ENCODE assay signal across 10 cellular contexts in genomic region chr12:32501835-32502333, GRCh38.
DNase-seq lines count a peak whose midpoint lies in the region; ATAC-seq and TF ChIP-seq lines count a peak whose summit lies in the region.
"Had no signal": no experiment of that assay in that cellular context is flagged by ENCODE, and none has a peak within 500 bp of the region (broad histone marks: within the 10 kb centered on the region; RNA-seq: fewer than 3 reads in every experiment).

No MANE protein-coding gene starts in this region.

- H3K27ac ChIP-seq in subcutaneous abdominal adipose tissue (ENCODE audit: low read depth, low read length): peak overlapping the region; percentile 59

- peaks cover 32% of the 10 kb centered on the region for H3K4me1 Mint-ChIP-seq in MCF 10A (ENCODE audit: insufficient read depth, unreplicated experiment)
- H3K4me1 Mint-ChIP-seq: activated naive CD4-positive, alpha-beta T cell treated with anti-CD3 and anti-CD28 coated beads, Interleukin-2, amount 50 U/mL, for 24 hours had no signal

- peak overlapping the region in 1 of 5 donors; percentile 54 for H3K9ac ChIP-seq in subcutaneous abdominal adipose tissue (ENCODE audit: low read length in 5 of 5)

- intact Hi-C loops in MCF 10A (cut with micrococcal nuclease): no loop called here

- H3K9me3 ChIP-seq in subcutaneous abdominal adipose tissue (ENCODE audit: control insufficient read depth in 5 of 5, low read length in 5 of 5): no peaks in the 10 kb centered on the region

- peak overlapping the region; percentile 7 to 70 (median 45) for H3K4me3 ChIP-seq in subcutaneous abdominal adipose tissue (ENCODE audit: low read depth in 1 of 5, low read length in 5 of 5)
- H3K4me3 ChIP-seq: GM12878 had no signal

- ATAC-seq in GM18868 (IDR thresholded peaks at IDR 0.05; ENCODE audit: unreplicated experiment): no peak
- no peak for ATAC-seq in HG02588 (IDR thresholded peaks at IDR 0.05; ENCODE audit: unreplicated experiment)
- ATAC-seq in GM18498 (IDR thresholded peaks at IDR 0.05; ENCODE audit: unreplicated experiment): no peak
- ATAC-seq: GM12878 had no signal

- POLR2A ChIA-PET in MCF 10A (lab: Yijun Ruan, JAX): interaction anchor here (0.7 to 2.4 kb wide), 14 partner anchors 9 to 391 kb away, joined by 3 to 19 read pairs (median 4); no protein-coding TSS in a partner anchor

- H3K27ac Mint-ChIP-seq in MCF 10A (ENCODE audit: low read depth, unreplicated experiment): peak overlapping the region; percentile 77
- H3K27ac Mint-ChIP-seq: activated naive CD4-positive, alpha-beta T cell treated with anti-CD3 and anti-CD28 coated beads, Interleukin-2, amount 50 U/mL, for 24 hours had no signal

- H3K36me3 ChIP-seq in subcutaneous abdominal adipose tissue (ENCODE audit: control insufficient read depth in 5 of 5, insufficient read depth in 5 of 5, low read length in 5 of 5): no peaks in the 10 kb centered on the region

- no peaks in the 10 kb centered on the region for H3K9me3 Mint-ChIP-seq in MCF 10A (ENCODE audit: unreplicated experiment)
- H3K9me3 Mint-ChIP-seq: activated naive CD4-positive, alpha-beta T cell treated with anti-CD3 and anti-CD28 coated beads, Interleukin-2, amount 50 U/mL, for 24 hours had no signal

- no TSS peak for BruUV-seq in MCF 10A (replicated peaks; lab: Mats Ljungman, UMichigan)

- no peaks in the 10 kb centered on the region for H3K27me3 Mint-ChIP-seq in MCF 10A (ENCODE audit: insufficient read depth, unreplicated experiment)
- H3K27me3 Mint-ChIP-seq: activated naive CD4-positive, alpha-beta T cell treated with anti-CD3 and anti-CD28 coated beads, Interleukin-2, amount 50 U/mL, for 24 hours had no signal

- H3K4me1 ChIP-seq in subcutaneous abdominal adipose tissue (ENCODE audit: control insufficient read depth in 5 of 5, insufficient read depth in 5 of 5, low read length in 5 of 5): peaks cover 8 to 48% (median 29%) of the 10 kb centered on the region in 5 donors

- H3K4me3 Mint-ChIP-seq in MCF 10A (ENCODE audit: unreplicated experiment): peak overlapping the region; percentile 52
- H3K4me3 Mint-ChIP-seq: activated naive CD4-positive, alpha-beta T cell treated with anti-CD3 and anti-CD28 coated beads, Interleukin-2, amount 50 U/mL, for 24 hours had no signal

- DNase-seq in D341Med (ENCODE audit: low spot score) (peak; percentile 91), NCI-H2081 treated with DMSO at 0.1 percent for 48 hours (lab: John Stamatoyannopoulos, UW) (peak; percentile 85), MCF 10A (ENCODE audit: unreplicated experiment) (peak; percentile 63), inferior parietal cortex (ENCODE audit: extremely low spot score) (peak; percentile 78)

- H3K36me3 Mint-ChIP-seq in MCF 10A (ENCODE audit: insufficient read depth, unreplicated experiment): peaks cover 9% of the 10 kb centered on the region
- H3K36me3 Mint-ChIP-seq: activated naive CD4-positive, alpha-beta T cell treated with anti-CD3 and anti-CD28 coated beads, Interleukin-2, amount 50 U/mL, for 24 hours had no signal

- CTCF ChIA-PET in MCF 10A (lab: Yijun Ruan, JAX): interaction anchor here (0.6 to 1.2 kb wide), 3 partner anchors 43 to 1473 kb away, joined by 3 to 4 read pairs (median 3); no protein-coding TSS in a partner anchor

- H3K27me3 ChIP-seq in subcutaneous abdominal adipose tissue (ENCODE audit: control insufficient read depth in 5 of 5, insufficient read depth in 4 of 5, low read length in 5 of 5): no peaks in the 10 kb centered on the region

- TF ChIP-seq CTCF in MCF 10A (IDR thresholded peaks at IDR 0.05; ENCODE audit: unreplicated experiment): no peak
